Comparison of ENCODE assay signal across 2 cellular contexts in the genomic region with DNA sequence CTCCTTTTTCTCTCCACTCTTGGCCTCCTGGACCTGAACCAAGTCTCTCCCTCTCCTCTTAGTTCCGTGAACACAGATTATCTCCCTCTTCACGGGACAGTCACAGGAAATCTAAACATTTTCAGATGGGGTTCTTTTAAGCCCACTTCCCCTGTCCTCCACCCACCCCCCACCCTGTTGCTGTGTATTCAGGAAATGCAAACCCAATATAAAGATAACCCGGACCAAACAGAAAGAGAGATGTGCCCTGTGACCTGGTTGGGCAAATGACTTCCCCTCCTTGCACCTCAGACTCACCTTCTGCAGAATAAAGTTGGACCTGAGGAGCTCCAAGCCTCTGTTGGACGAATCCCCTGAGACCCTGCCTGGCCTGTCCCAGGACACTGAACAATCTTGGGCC.
TF ChIP-seq lines count a peak whose summit lies in the region.

No MANE protein-coding gene starts in this region.

TF ChIP-seq in HCT116, 20 proteins besides CTCF, POLR2A, EP300 and RAD21:
- TF ChIP-seq, protein P1, sequence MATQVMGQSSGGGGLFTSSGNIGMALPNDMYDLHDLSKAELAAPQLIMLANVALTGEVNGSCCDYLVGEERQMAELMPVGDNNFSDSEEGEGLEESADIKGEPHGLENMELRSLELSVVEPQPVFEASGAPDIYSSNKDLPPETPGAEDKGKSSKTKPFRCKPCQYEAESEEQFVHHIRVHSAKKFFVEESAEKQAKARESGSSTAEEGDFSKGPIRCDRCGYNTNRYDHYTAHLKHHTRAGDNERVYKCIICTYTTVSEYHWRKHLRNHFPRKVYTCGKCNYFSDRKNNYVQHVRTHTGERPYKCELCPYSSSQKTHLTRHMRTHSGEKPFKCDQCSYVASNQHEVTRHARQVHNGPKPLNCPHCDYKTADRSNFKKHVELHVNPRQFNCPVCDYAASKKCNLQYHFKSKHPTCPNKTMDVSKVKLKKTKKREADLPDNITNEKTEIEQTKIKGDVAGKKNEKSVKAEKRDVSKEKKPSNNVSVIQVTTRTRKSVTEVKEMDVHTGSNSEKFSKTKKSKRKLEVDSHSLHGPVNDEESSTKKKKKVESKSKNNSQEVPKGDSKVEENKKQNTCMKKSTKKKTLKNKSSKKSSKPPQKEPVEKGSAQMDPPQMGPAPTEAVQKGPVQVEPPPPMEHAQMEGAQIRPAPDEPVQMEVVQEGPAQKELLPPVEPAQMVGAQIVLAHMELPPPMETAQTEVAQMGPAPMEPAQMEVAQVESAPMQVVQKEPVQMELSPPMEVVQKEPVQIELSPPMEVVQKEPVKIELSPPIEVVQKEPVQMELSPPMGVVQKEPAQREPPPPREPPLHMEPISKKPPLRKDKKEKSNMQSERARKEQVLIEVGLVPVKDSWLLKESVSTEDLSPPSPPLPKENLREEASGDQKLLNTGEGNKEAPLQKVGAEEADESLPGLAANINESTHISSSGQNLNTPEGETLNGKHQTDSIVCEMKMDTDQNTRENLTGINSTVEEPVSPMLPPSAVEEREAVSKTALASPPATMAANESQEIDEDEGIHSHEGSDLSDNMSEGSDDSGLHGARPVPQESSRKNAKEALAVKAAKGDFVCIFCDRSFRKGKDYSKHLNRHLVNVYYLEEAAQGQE (IDR thresholded peaks at IDR 0.05; ENCODE audit: low read depth) = no peak
- TF ChIP-seq, protein P2, sequence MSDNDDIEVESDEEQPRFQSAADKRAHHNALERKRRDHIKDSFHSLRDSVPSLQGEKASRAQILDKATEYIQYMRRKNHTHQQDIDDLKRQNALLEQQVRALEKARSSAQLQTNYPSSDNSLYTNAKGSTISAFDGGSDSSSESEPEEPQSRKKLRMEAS (IDR thresholded peaks at IDR 0.05) = no peak
- TF ChIP-seq CBX3 (IDR thresholded peaks at IDR 0.05; ENCODE audit: low read depth) (no peak), ZFX (IDR thresholded peaks at IDR 0.05) (no peak), CEBPB (IDR thresholded peaks at IDR 0.05; ENCODE audit: low read depth) (no peak), EZH2 (IDR thresholded peaks at IDR 0.05) (no peak), ZNF274 (IDR thresholded peaks at IDR 0.05; ENCODE audit: low read depth, low read length) (no peak)

TF ChIP-seq in WTC11, 78 proteins besides CTCF, POLR2A, EP300 and RAD21:
- TF ChIP-seq, protein P3, sequence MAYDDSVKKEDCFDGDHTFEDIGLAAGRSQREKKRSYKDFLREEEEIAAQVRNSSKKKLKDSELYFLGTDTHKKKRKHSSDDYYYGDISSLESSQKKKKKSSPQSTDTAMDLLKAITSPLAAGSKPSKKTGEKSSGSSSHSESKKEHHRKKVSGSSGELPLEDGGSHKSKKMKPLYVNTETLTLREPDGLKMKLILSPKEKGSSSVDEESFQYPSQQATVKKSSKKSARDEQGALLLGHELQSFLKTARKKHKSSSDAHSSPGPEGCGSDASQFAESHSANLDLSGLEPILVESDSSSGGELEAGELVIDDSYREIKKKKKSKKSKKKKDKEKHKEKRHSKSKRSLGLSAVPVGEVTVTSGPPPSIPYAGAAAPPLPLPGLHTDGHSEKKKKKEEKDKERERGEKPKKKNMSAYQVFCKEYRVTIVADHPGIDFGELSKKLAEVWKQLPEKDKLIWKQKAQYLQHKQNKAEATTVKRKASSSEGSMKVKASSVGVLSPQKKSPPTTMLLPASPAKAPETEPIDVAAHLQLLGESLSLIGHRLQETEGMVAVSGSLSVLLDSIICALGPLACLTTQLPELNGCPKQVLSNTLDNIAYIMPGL (CRISPR knock-in tag; IDR thresholded peaks at IDR 0.05) = no peak
